ENCODE assay signal across 16 cellular contexts in genomic region chr15:51260262-51260661, GRCh38.
"Had no signal": no experiment of that assay in that cellular context is flagged by ENCODE, and none has a peak within 500 bp of the region (broad histone marks: within the 10 kb centered on the region; RNA-seq: fewer than 3 reads in every experiment).

No MANE protein-coding gene starts in this region.

- ATAC-seq: activated T-helper 17 cell treated with anti-CD3 and anti-CD28 coated beads, Interleukin-2, amount 50 U/mL, for 72 hours; body of pancreas; WTC11 had no signal

- H3K4me1 ChIP-seq: left ventricle myocardium inferior, tibial nerve had no signal

- H3K36me3 ChIP-seq: left ventricle myocardium inferior, tibial nerve had no signal

- H3K4me1 Mint-ChIP-seq: activated T-helper 17 cell treated with anti-CD3 and anti-CD28 coated beads, Interleukin-2, amount 50 U/mL, for 72 hours; central memory CD8-positive, alpha-beta T cell; nephron; WTC11 had no signal

- H3K27ac Mint-ChIP-seq: activated CD4-positive, alpha-beta T cell treated with anti-CD3 and anti-CD28 coated beads, Interleukin-2, amount 10 ng/mL, durations not matched to agents 24 days and 14 days; activated naive CD4-positive, alpha-beta T cell treated with anti-CD3 and anti-CD28 coated beads for 36 hours; activated T-helper 17 cell treated with anti-CD3 and anti-CD28 coated beads, Interleukin-2, amount 50 U/mL, for 72 hours; nephron; WTC11 had no signal

- DNase-seq: activated CD4-positive, alpha-beta T cell treated with anti-CD3 and anti-CD28 coated beads, Interleukin-2, amount 10 ng/mL, durations not matched to agents 24 days and 14 days; activated naive CD4-positive, alpha-beta T cell treated with anti-CD3 and anti-CD28 coated beads for 36 hours; body of pancreas; cortex of kidney; effector memory CD4-positive, alpha-beta T cell; kidney; left ventricle myocardium inferior; mesenchymal stem cell; stimulated activated CD4-positive, alpha-beta T cell treated with anti-CD3 and anti-CD28 coated beads, Interleukin-15, amount 100 ng/mL, for 24 hours; stimulated activated CD4-positive, alpha-beta T cell treated with anti-CD3 and anti-CD28 coated beads, Interleukin-4, amount 100 ng/mL, for 4 hours had no signal

- H3K27ac ChIP-seq: body of pancreas, epithelial cell of prostate, left ventricle myocardium inferior had no signal

- H3K4me3 ChIP-seq: body of pancreas, left ventricle myocardium inferior, tibial nerve had no signal

- H3K27me3 ChIP-seq: body of pancreas, tibial nerve had no signal

- H3K9me3 ChIP-seq: body of pancreas had no signal

- H3K4me3 Mint-ChIP-seq: activated CD4-positive, alpha-beta T cell treated with anti-CD3 and anti-CD28 coated beads, Interleukin-2, amount 10 ng/mL, durations not matched to agents 24 days and 14 days; activated naive CD4-positive, alpha-beta T cell treated with anti-CD3 and anti-CD28 coated beads for 36 hours; activated T-helper 17 cell treated with anti-CD3 and anti-CD28 coated beads, Interleukin-2, amount 50 U/mL, for 72 hours; central memory CD8-positive, alpha-beta T cell; nephron; WTC11 had no signal

- H3K9me3 Mint-ChIP-seq: activated CD4-positive, alpha-beta T cell treated with anti-CD3 and anti-CD28 coated beads, Interleukin-2, amount 10 ng/mL, durations not matched to agents 24 days and 14 days; activated naive CD4-positive, alpha-beta T cell treated with anti-CD3 and anti-CD28 coated beads for 36 hours had no signal
